Comparison of ENCODE assay signal across 26 cellular contexts in genomic region chr5:113531760-113532159, GRCh38. TPM values are rescaled to one million over a fixed set of nuclear protein-coding genes. Genes with fewer than 3 reads are reported as not detected.
DNase-seq lines count a peak whose midpoint lies in the region; ATAC-seq, FAIRE-seq and TF ChIP-seq lines count a peak whose summit lies in the region.
"Had no signal": no experiment of that assay in that cellular context is flagged by ENCODE, and none has a peak within 500 bp of the region (broad histone marks: within the 10 kb centered on the region; RNA-seq: fewer than 3 reads in every experiment).

No MANE protein-coding gene starts in this region.

- H3K36me3 Mint-ChIP-seq in endothelial cell (ENCODE audit: low read depth, unreplicated experiment): peaks cover 42% of the 10 kb centered on the region

- H3K4me2 ChIP-seq in A549: peak overlapping the region; percentile 44
- H3K4me2 ChIP-seq: BLaER1 had no signal

- no peaks in the 10 kb centered on the region for H3K27me3 ChIP-seq in HUES64 (ENCODE audit: insufficient read depth, low read length)
- H3K27me3 ChIP-seq: BLaER1, MG63 had no signal

- H3K27ac Mint-ChIP-seq in endothelial cell (ENCODE audit: unreplicated experiment): no peak overlapping the region
- H3K27ac Mint-ChIP-seq: CD4-positive, CD25-positive, alpha-beta regulatory T cell; T-cell had no signal

- no peak for TF ChIP-seq POLR2A in A549 (IDR thresholded peaks at IDR 0.05; ENCODE audit: low read length)

- H3K9ac ChIP-seq in HUES64 (ENCODE audit: low read depth, low read length): no peak overlapping the region
- H3K9ac ChIP-seq: BLaER1, GM23248 had no signal

- peak overlapping the region; percentile 31 for H3K4me3 Mint-ChIP-seq in endothelial cell (ENCODE audit: unreplicated experiment)
- H3K4me3 Mint-ChIP-seq: CD4-positive, CD25-positive, alpha-beta regulatory T cell; H9; T-cell had no signal

- TF ChIP-seq RAD21 in A549 (conservative IDR thresholded peaks at IDR 0.05 in 1 of 2, IDR thresholded peaks at IDR 0.05 in 1 of 2): no peak

- H3K4me3 ChIP-seq in A549 (no peak overlapping the region), HUES64 (ENCODE audit: low read length) (no peak overlapping the region)
- H3K4me3 ChIP-seq: BLaER1, GM12878, GM23248, MG63 had no signal

- H3K9me3 ChIP-seq in A549 (no peaks in the 10 kb centered on the region), HUES64 (ENCODE audit: insufficient read depth, low read depth, low read length) (peaks cover 15% of the 10 kb centered on the region; the same call in 1 of the 2 replicates)

- POLR2A ChIA-PET in A549 (lab: Yijun Ruan, JAX): no interaction called here

- H3K27ac ChIP-seq in A549 (peak overlapping the region; percentile 64 to 72), HUES64 (ENCODE audit: low read depth, low read length) (peak overlapping the region; percentile 27; the same call in 1 of the 2 replicates)
- H3K27ac ChIP-seq: BLaER1, GM23248 had no signal

- CTCF ChIA-PET in A549 (lab: Yijun Ruan, JAX): interaction anchor here (2.2 kb wide), 1 partner anchor 536 kb away, joined by 6 read pairs; no protein-coding TSS in a partner anchor

- no peak for TF ChIP-seq CTCF in A549 (IDR thresholded peaks at IDR 0.05)
- no peak for TF ChIP-seq CTCF in endothelial cell (IDR thresholded peaks at IDR 0.05; ENCODE audit: unreplicated experiment)

- H3K4me1 ChIP-seq in A549 (peaks cover 10% of the 10 kb centered on the region), HUES64 (ENCODE audit: insufficient read depth, low read length) (peaks cover 4% of the 10 kb centered on the region; the same call in 1 of the 2 replicates)
- H3K4me1 ChIP-seq: BLaER1 had no signal

- ATAC-seq in A549: no peak
- ATAC-seq in HG02588 (IDR thresholded peaks at IDR 0.05; ENCODE audit: unreplicated experiment): no peak
- ATAC-seq: GM12878, T-cell had no signal

- no peak for FAIRE-seq in A549 (lab: Jason Lieb, UNC)
- FAIRE-seq: GM12878 had no signal

- in situ Hi-C loops in G401 (cut with HindIII; ENCODE audit: low sequenced_read_pairs): no loop called here

- H3K36me3 ChIP-seq in HUES64 (ENCODE audit: insufficient read depth, low read length): peaks cover 61% of the 10 kb centered on the region

- TF ChIP-seq EP300 in A549 (IDR thresholded peaks at IDR 0.05): no peak

- H3K27me3 Mint-ChIP-seq in endothelial cell (ENCODE audit: unreplicated experiment): no peaks in the 10 kb centered on the region
- H3K27me3 Mint-ChIP-seq: CD4-positive, CD25-positive, alpha-beta regulatory T cell; T-cell had no signal

- DNase-seq in A549 (ENCODE audit: low read depth in 1 of 2, low spot score in 1 of 2): no peak
- DNase-seq in endothelial cell (ENCODE audit: low spot score): no peak
- no peak for DNase-seq in NCI-H524 treated with DMSO at 0.1 percent for 48 hours (lab: John Stamatoyannopoulos, UW)
- DNase-seq in G401 (ENCODE audit: low spot score): no peak
- DNase-seq: 8988T; CD4-positive, CD25-positive, alpha-beta regulatory T cell; DMS153; H9; KG1; MG63; NCI-H1105 treated with DMSO at 0.1 percent for 48 hours; NCI-H146; NCI-H1930; NCI-H2107; NCI-H446; NCI-H526; NCI-H82; NK-92 treated with Interleukin-12 subunit alpha and Interleukin-12 subunit beta, amount 100 ng/mL, for 24 hours; Right ventricle myocardium superior; RPMI8226; T-cell had no signal

- no peaks in the 10 kb centered on the region for H3K4me1 Mint-ChIP-seq in endothelial cell (ENCODE audit: unreplicated experiment)

- H3K9me3 Mint-ChIP-seq in endothelial cell (ENCODE audit: unreplicated experiment): peaks cover 5% of the 10 kb centered on the region

TF ChIP-seq in A549, 52 proteins besides CTCF, POLR2A, EP300 and RAD21:
- TF ChIP-seq PHF8 (IDR thresholded peaks at IDR 0.05; ENCODE audit: borderline replicate concordance, low read depth): no peak
- peak; percentile 95 for TF ChIP-seq NFE2L2 (conservative IDR thresholded peaks at IDR 0.05; ENCODE audit: low read length)
- peak; percentile 97 for TF ChIP-seq MAFK (IDR thresholded peaks at IDR 0.05; ENCODE audit: partially characterized antibody)

RNA-seq across cellular contexts. Expression of gene YTHDC2, which starts 18.3 kb away (rescaled TPM):
- polyA plus RNA-seq in A549 (2011; rRNA removed) (16.5 and 19.0 TPM in 2 replicates), A549 (2017; fragmentation: RNase III; extraction: RNeasy Plus Mini Kit Qiagen cat#74134 plus additional on column Dnase treatment) (15.6 to 17.2 TPM (median 16.4 TPM) in 3 replicates)
- polyA plus RNA-seq in A549 (2012; cell fraction: cytosol; rRNA removed): 3.0 and 3.8 TPM in 2 replicates
- polyA plus RNA-seq in A549 (2012; cell fraction: nucleus; rRNA removed): 4.7 and 7.1 TPM in 2 replicates
- 11.0 and 14.8 TPM in 2 replicates for polyA minus RNA-seq in A549 (2011; rRNA and poly(A)+ RNA removed)
- 13.5 TPM for polyA plus RNA-seq in HUES64 (2013, experiment 1 of 2)
- 12.7 TPM for polyA plus RNA-seq in HUES64 (2013, experiment 2 of 2)
- 28.6 TPM for total RNA-seq in endothelial cell (ENCODE audit: unreplicated experiment)
- 10.0 and 11.6 TPM in 2 replicates for total RNA-seq in G401 (2014; rRNA removed; shearing (Covaris generic))

RNA-seq across cellular contexts. Expression of gene MCC, which starts 43.5 kb away (rescaled TPM):
- polyA plus RNA-seq in A549 (2011; rRNA removed): 0.09 and 0.22 TPM in 2 replicates
- polyA plus RNA-seq in A549 (2012; cell fraction: cytosol; rRNA removed): 0.05 and 0.06 TPM in 2 replicates
- polyA plus RNA-seq in A549 (2012; cell fraction: nucleus; rRNA removed): 0.04 and 0.05 TPM in 2 replicates
- 0.10 to 0.31 TPM (median 0.20 TPM) in 3 replicates for polyA plus RNA-seq in A549 (2017; fragmentation: RNase III; extraction: RNeasy Plus Mini Kit Qiagen cat#74134 plus additional on column Dnase treatment)
- 0.34 and 1.7 TPM in 2 replicates for polyA minus RNA-seq in A549 (2011; rRNA and poly(A)+ RNA removed)
- polyA plus RNA-seq in HUES64 (2013, experiment 1 of 2): 14.1 TPM
- polyA plus RNA-seq in HUES64 (2013, experiment 2 of 2): 12.5 TPM
- total RNA-seq in endothelial cell (ENCODE audit: unreplicated experiment): 22.7 TPM
- total RNA-seq in G401 (2014; rRNA removed; shearing (Covaris generic)): 0.10 and 0.98 TPM in 2 replicates

Comparison
In these comparisons a context has a peak if more than half of its experiments do, and no peak if none do; other contexts are left out.
1. RNA of gene MCC, which starts 43.5 kb away (total RNA-seq): 22.7 TPM in endothelial cell (single experiment); 0.10 to 0.98 TPM in G401; every median in the first group is over 10 times any median in the second.